ENCODE assay signal across 1 cellular context in genomic region chr11:45185228-45185729, GRCh38.
TF ChIP-seq lines count a peak whose summit lies in the region.

No MANE protein-coding gene starts in this region.

TF ChIP-seq in K562, 482 proteins besides CTCF, POLR2A, EP300 and RAD21 (continued from another document and continues in another):
- peak; percentile 76 for TF ChIP-seq E2F8 (IDR thresholded peaks at IDR 0.05; ENCODE audit: low read depth, partially characterized antibody)
- TF ChIP-seq NFIC (IDR thresholded peaks at IDR 0.05), result peak; percentile 84
- peak; percentile 58; the same call in 1 of the 2 replicates for TF ChIP-seq SP1 (CRISPR knock-in tag; IDR thresholded peaks at IDR 0.05)
- TF ChIP-seq RB1 (IDR thresholded peaks at IDR 0.05; ENCODE audit: low read depth), result no peak
- TF ChIP-seq PHB (CRISPR knock-in tag; IDR thresholded peaks at IDR 0.05), result no peak
- no peak for TF ChIP-seq CEBPZ (IDR thresholded peaks at IDR 0.05; ENCODE audit: borderline replicate concordance, low read depth, low read length)
- no peak for TF ChIP-seq ARID3A (IDR thresholded peaks at IDR 0.05; ENCODE audit: borderline replicate concordance, low read depth, low read length)
- TF ChIP-seq MAFG (tag; conservative IDR thresholded peaks at IDR 0.05), result peak; percentile 84
- TF ChIP-seq CCNT2 (IDR thresholded peaks at IDR 0.05; ENCODE audit: borderline replicate concordance, extremely low read depth, insufficient read length, low read depth, low read length), result peak; percentile 91
- TF ChIP-seq MTA2 (IDR thresholded peaks at IDR 0.05; ENCODE audit: low read depth), result peak; percentile 95
- TF ChIP-seq CXXC5 (CRISPR knock-in tag; IDR thresholded peaks at IDR 0.05), result no peak
- peak in 1 of 2 experiments; percentile 95; a peak in 2 of 4 replicates for TF ChIP-seq MLLT1 (IDR thresholded peaks at IDR 0.05)
- TF ChIP-seq KHSRP (IDR thresholded peaks at IDR 0.05), result peak; percentile 72; the same call in 1 of the 2 replicates
- peak; percentile 98 for TF ChIP-seq FOSL1 (tag; conservative IDR thresholded peaks at IDR 0.05)
- peak; percentile 99 for TF ChIP-seq SMARCE1 (IDR thresholded peaks at IDR 0.05)
- no peak for TF ChIP-seq ZNF311 (CRISPR knock-in tag; IDR thresholded peaks at IDR 0.05)
- peak; percentile 99 for TF ChIP-seq ZEB2 (IDR thresholded peaks at IDR 0.05)
- TF ChIP-seq CBFA2T2 (conservative IDR thresholded peaks at IDR 0.05), result peak; percentile 97
- no peak for TF ChIP-seq NR2C2 (CRISPR knock-in tag; IDR thresholded peaks at IDR 0.05)
- TF ChIP-seq NR2C2 (tag; IDR thresholded peaks at IDR 0.05), result peak; percentile 62
- TF ChIP-seq ERF (CRISPR knock-in tag; IDR thresholded peaks at IDR 0.05), result peak; percentile 24; the same call in 1 of the 2 replicates
- TF ChIP-seq HMBOX1 (IDR thresholded peaks at IDR 0.05), result peak; percentile 93
- TF ChIP-seq MGA (IDR thresholded peaks at IDR 0.05), result no peak
- peak; percentile 92 to 93 for TF ChIP-seq TRIM24 (IDR thresholded peaks at IDR 0.05)
- TF ChIP-seq RUNX1 (IDR thresholded peaks at IDR 0.05; ENCODE audit: low read depth), result 0 out of 2 replicates have a peak, but pooled peaks have one; percentile 34
- TF ChIP-seq ZNF316 (IDR thresholded peaks at IDR 0.05), result peak; percentile 24; the same call in 1 of the 2 replicates
- TF ChIP-seq BRF1 (IDR thresholded peaks at IDR 0.05; ENCODE audit: borderline replicate concordance, extremely low read depth, insufficient read length), result no peak
